Comparison of ENCODE assay signal across 15 cellular contexts in the genomic region with DNA sequence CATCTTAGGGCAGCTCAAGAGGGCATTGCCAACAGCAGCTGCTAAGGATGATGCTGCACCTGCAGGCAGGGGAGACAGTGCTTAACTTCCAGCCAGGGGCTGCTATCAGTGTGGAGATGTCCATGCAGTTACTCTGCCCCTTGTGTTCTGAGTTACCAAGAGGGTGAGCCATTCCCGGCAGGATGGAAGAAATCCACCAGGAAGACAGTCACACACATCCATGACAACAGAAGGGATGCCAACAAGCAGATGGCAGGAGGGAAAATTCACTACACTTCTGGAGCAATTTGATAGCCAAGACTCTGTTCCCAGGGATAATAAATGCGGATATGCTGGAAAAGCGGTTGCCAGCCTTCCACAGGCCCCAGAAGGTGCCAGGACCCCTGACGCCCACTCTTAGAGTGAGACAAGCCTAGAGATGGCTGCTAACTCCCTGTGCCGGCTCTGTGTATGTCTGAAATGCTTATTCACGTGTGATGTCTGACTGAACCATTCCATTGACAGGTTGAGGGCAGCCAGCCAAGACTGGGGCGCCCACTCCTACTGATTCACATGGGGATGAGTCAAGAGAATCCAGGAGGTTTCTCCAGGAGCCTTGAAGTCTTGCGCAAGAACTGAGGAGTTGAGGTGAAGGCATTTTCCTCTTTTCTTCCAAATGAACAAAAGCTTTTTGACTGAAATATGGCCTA. TPM values are rescaled to one million over a fixed set of nuclear protein-coding genes. Genes with fewer than 3 reads are reported as not detected.
A peak's percentile ranks its signal among the peaks of the same experiment; 100 is the strongest.
DNase-seq lines count a peak whose midpoint lies in the region; ATAC-seq and TF ChIP-seq lines count a peak whose summit lies in the region.
"Had no signal": no experiment of that assay in that cellular context is flagged by ENCODE, and none has a peak within 500 bp of the region (broad histone marks: within the 10 kb centered on the region; RNA-seq: fewer than 3 reads in every experiment).

No MANE protein-coding gene starts in this region.

- ATAC-seq in omental fat pad (ENCODE audit: low FRiP score) = peak; percentile 78
- ATAC-seq in stimulated activated naive CD8-positive, alpha-beta T cell treated with anti-CD3 and anti-CD28 coated beads, Interleukin-15, Interleukin-2, amounts not matched to agents 100 U/mL and 50 U/mL, for 24 hours = no peak

- H3K9me3 ChIP-seq in GM23248 (ENCODE audit: low read depth) (no peaks in the 10 kb centered on the region), esophagus squamous epithelium (no peaks in the 10 kb centered on the region)

- H3K36me3 ChIP-seq in GM23248 (ENCODE audit: low read depth) (no peaks in the 10 kb centered on the region), esophagus squamous epithelium (no peaks in the 10 kb centered on the region)

- H3K4me2 ChIP-seq in GM23248 (ENCODE audit: unreplicated experiment) = no peak overlapping the region

- TF ChIP-seq CTCF in choroid plexus epithelial cell (conservative IDR thresholded peaks at IDR 0.05; ENCODE audit: low read depth, low read length) (no peak), omental fat pad (IDR thresholded peaks at IDR 0.05) (no peak), esophagus squamous epithelium (IDR thresholded peaks at IDR 0.05) (no peak)

- H3K27me3 ChIP-seq in GM23248 (replicated peaks; ENCODE audit: insufficient read depth) (no peaks in the 10 kb centered on the region), esophagus squamous epithelium (peaks cover 0 to 10% (median 0%) of the 10 kb centered on the region in 4 donors)

- intact Hi-C loops in esophagus squamous epithelium (cut with DNase I) = no loop called here

- peak; percentile 59 for DNase-seq in GM23248
- DNase-seq in NCI-H446 treated with DMSO at 0.1 percent for 48 hours (lab: John Stamatoyannopoulos, UW) = peak; percentile 85
- DNase-seq in choroid plexus epithelial cell (ENCODE audit: low read depth) = peak; percentile 28
- no peak for DNase-seq in omental fat pad (ENCODE audit: low spot score)
- no peak for DNase-seq in NCI-H345 treated with DMSO at 0.1 percent for 48 hours (lab: John Stamatoyannopoulos, UW; ENCODE audit: unreplicated experiment)
- DNase-seq in stimulated activated naive CD8-positive, alpha-beta T cell treated with anti-CD3 and anti-CD28 coated beads, Interleukin-15, Interleukin-2, amounts not matched to agents 100 U/mL and 50 U/mL, for 24 hours = no peak
- DNase-seq in activated T-cell treated with anti-CD3 and anti-CD28 coated beads, Interleukin-2, amount 50 U/mL, for 1 hour = no peak
- DNase-seq in esophagus squamous epithelium (lab: John Stamatoyannopoulos, UW) = no peak
- DNase-seq: CD4-positive, alpha-beta memory T cell; GOT3; midbrain; NCI-H2081 treated with DMSO at 0.1 percent for 48 hours; OCI-M1 had no signal

- in situ Hi-C loops in GM23248 (cut with MboI) = no loop called here

- WGBS in GM23248 (ENCODE audit: low coverage in 1 of 2, low lambda C conversion rate in 2 of 2, missing lambda C conversion rate in 2 of 2), 2 experiments = 39 to 52% methylated on average over 8 of the region's 8 CpGs
- 58 to 66% methylated on average over 6 to 7 of the region's 8 CpGs for WGBS in esophagus squamous epithelium, 2 donors

- H3K27ac ChIP-seq in GM23248 (no peak overlapping the region), esophagus squamous epithelium (no peak overlapping the region)

- no peak overlapping the region for H2AFZ ChIP-seq in GM23248

- H3K9me2 ChIP-seq in GM23248 (ENCODE audit: insufficient read depth) = no peaks in the 10 kb centered on the region

- no peak overlapping the region for H3K4me3 ChIP-seq in GM23248
- no peak overlapping the region for H3K4me3 ChIP-seq in choroid plexus epithelial cell (ENCODE audit: low read depth, low read length)
- H3K4me3 ChIP-seq in esophagus squamous epithelium = no peak overlapping the region

- TF ChIP-seq POLR2A in esophagus squamous epithelium (IDR thresholded peaks at IDR 0.05) = no peak

- no peaks in the 10 kb centered on the region for H3F3A ChIP-seq in GM23248 (ENCODE audit: insufficient read depth)

- H3K4me1 ChIP-seq in GM23248 (ENCODE audit: insufficient read depth) (no peaks in the 10 kb centered on the region), esophagus squamous epithelium (no peaks in the 10 kb centered on the region)

- no peak overlapping the region for H3K9ac ChIP-seq in GM23248

- no peaks in the 10 kb centered on the region for H4K20me1 ChIP-seq in GM23248 (ENCODE audit: insufficient read depth)

- H3K79me2 ChIP-seq in GM23248 (ENCODE audit: insufficient read depth) = no peaks in the 10 kb centered on the region

RNA-seq across cellular contexts. Expression of a gene that starts 24.5 kb away (rescaled TPM):
- not detected in 2 replicates for total RNA-seq in GM23248 (2014; rRNA removed; shearing (Covaris generic))
- not detected in 2 replicates for polyA plus RNA-seq in GM23248 (2016; fragmentation: Nextera tagmentation; extraction: Ambion mirVana)
- total RNA-seq in omental fat pad (1 to 10 TPM; 1.7 to 4.9 (median 3.2) TPM), esophagus squamous epithelium (under 1 TPM in 1 of 4 donors, not detected in 3; 0.19 TPM)
- total RNA-seq: activated CD8-positive, alpha-beta memory T cell treated with anti-CD3 and anti-CD28 coated beads for 36 hours; CD4-positive, alpha-beta memory T cell; pulmonary artery endothelial cell had no signal
- polyA plus RNA-seq: CD4-positive, alpha-beta memory T cell had no signal

Comparison
In these comparisons a context has a peak if more than half of its experiments do, and no peak if none do; other contexts are left out.
1. DNase-seq: peak in GM23248 (single experiment), NCI-H446 treated with DMSO at 0.1 percent for 48 hours (single experiment) and choroid plexus epithelial cell (single experiment); none in omental fat pad (single experiment), NCI-H345 treated with DMSO at 0.1 percent for 48 hours (single experiment), stimulated activated naive CD8-positive, alpha-beta T cell treated with anti-CD3 and anti-CD28 coated beads, Interleukin-15, Interleukin-2, amounts not matched to agents 100 U/mL and 50 U/mL, for 24 hours (single experiment), activated T-cell treated with anti-CD3 and anti-CD28 coated beads, Interleukin-2, amount 50 U/mL, for 1 hour (single experiment) and esophagus squamous epithelium (single experiment).